Comparison of ENCODE assay signal across 9 cellular contexts in genomic region chr19:5953680-5954213, GRCh38.
DNase-seq lines count a peak whose midpoint lies in the region; ATAC-seq lines count a peak whose summit lies in the region.
"Had no signal": no experiment of that assay in that cellular context is flagged by ENCODE, and none has a peak within 500 bp of the region (broad histone marks: within the 10 kb centered on the region; RNA-seq: fewer than 3 reads in every experiment).

No MANE protein-coding gene starts in this region.

- H3K27me3 ChIP-seq in HUES48 (ENCODE audit: control insufficient read depth, insufficient read depth, low read length), result no peaks in the 10 kb centered on the region

- H3K27ac ChIP-seq in HUES48 (ENCODE audit: low read depth, low read length), result peak overlapping the region; percentile 67

- DNase-seq in activated CD8-positive, alpha-beta memory T cell treated with anti-CD3 and anti-CD28 coated beads, Interleukin-2, amount 50 U/mL, for 4 hours, result peak; percentile 38
- peak; percentile 56 for DNase-seq in fibroblast of peridontal ligament (ENCODE audit: extremely low read depth)
- peak; percentile 4 for DNase-seq in stimulated activated CD8-positive, alpha-beta memory T cell treated with anti-CD3 and anti-CD28 coated beads, Interleukin-15, amount 100 ng/mL, for 1 hour (ENCODE audit: low read depth)
- no peak for DNase-seq in midbrain (lab: John Stamatoyannopoulos, UW)
- no peak for DNase-seq in NCI-H2171 (lab: John Stamatoyannopoulos, UW)

- H3K4me3 ChIP-seq in HUES48 (ENCODE audit: low read depth, low read length), result no peak overlapping the region

- H3K9me3 ChIP-seq in HUES48 (ENCODE audit: control insufficient read depth, insufficient read depth, low read length), result no peaks in the 10 kb centered on the region

- H3K9ac ChIP-seq in HUES48 (ENCODE audit: low read depth, low read length), result no peak overlapping the region

- ATAC-seq in GM18498 (IDR thresholded peaks at IDR 0.05; ENCODE audit: unreplicated experiment) (no peak), HG03565 (IDR thresholded peaks at IDR 0.05; ENCODE audit: unreplicated experiment) (no peak)
- ATAC-seq: HCT116 had no signal

- peaks cover 90% of the 10 kb centered on the region for H3K4me1 ChIP-seq in HUES48 (ENCODE audit: control insufficient read depth, insufficient read depth, low read length)

- peaks cover 6% of the 10 kb centered on the region; the same call in 1 of the 2 replicates for H3K36me3 ChIP-seq in HUES48 (ENCODE audit: control insufficient read depth, insufficient read depth, low read length)

Comparison
In these comparisons a context has a peak if more than half of its experiments do, and no peak if none do; other contexts are left out.
1. DNase-seq: peak in activated CD8-positive, alpha-beta memory T cell treated with anti-CD3 and anti-CD28 coated beads, Interleukin-2, amount 50 U/mL, for 4 hours (single experiment), fibroblast of peridontal ligament (single experiment) and stimulated activated CD8-positive, alpha-beta memory T cell treated with anti-CD3 and anti-CD28 coated beads, Interleukin-15, amount 100 ng/mL, for 1 hour (single experiment); none in midbrain (single experiment) and NCI-H2171 (single experiment).